ENCODE assay signal across 8 cellular contexts in genomic region chr17:46290906-46291546, GRCh38. TPM values are rescaled to one million over a fixed set of nuclear protein-coding genes. Genes with fewer than 3 reads are reported as not detected.
DNase-seq lines count a peak whose midpoint lies in the region; ATAC-seq lines count a peak whose summit lies in the region.
"Not testable (repeated sequence)": the region's sequence is repeated elsewhere in the genome, so short reads cannot be mapped to it uniquely, and the experiment has no call there.

No MANE protein-coding gene starts in this region.

- not testable (repeated sequence) for H3K79me2 ChIP-seq in Karpas-422 (ENCODE audit: low read length)

- H3K9me2 ChIP-seq in Karpas-422 (replicated peaks; ENCODE audit: insufficient read depth, low read length) = not testable (repeated sequence)

- H3K27me3 Mint-ChIP-seq in T-helper 17 cell; naive thymus-derived CD8-positive, alpha-beta T cell: not testable (repeated sequence)

- not testable (repeated sequence) for H3K27me3 ChIP-seq in Karpas-422 (ENCODE audit: low read length)

- not testable (repeated sequence) for H4K20me1 ChIP-seq in Karpas-422 (ENCODE audit: insufficient read depth, low read depth, low read length)

- peak overlapping the region; percentile 43 for H3K4me3 ChIP-seq in Karpas-422 (ENCODE audit: low read length)

- peak overlapping the region; percentile 60 for H3K4me2 ChIP-seq in Karpas-422 (ENCODE audit: low read depth, low read length, poor library complexity, severe bottlenecking)

- H3K4me1 Mint-ChIP-seq in T-helper 17 cell = not testable (repeated sequence)
- peaks cover 10 to 24% (median 15%) of the 10 kb centered on the region in 4 donors for H3K4me1 Mint-ChIP-seq in naive thymus-derived CD8-positive, alpha-beta T cell

- H3K4me1 ChIP-seq in Karpas-422 (ENCODE audit: low read length) = peaks cover 22% of the 10 kb centered on the region

- DNase-seq in CD1c-positive myeloid dendritic cell (ENCODE audit: extremely low spot score) = peak; percentile 75
- peak; percentile 87 for DNase-seq in Karpas-422
- DNase-seq in T-helper 17 cell = not testable (repeated sequence)
- DNase-seq in naive thymus-derived CD8-positive, alpha-beta T cell = peak in 1 of 10 donors; percentile 35

- H3K9me3 Mint-ChIP-seq in naive thymus-derived CD8-positive, alpha-beta T cell = not testable (repeated sequence)

- H3K36me3 ChIP-seq in Karpas-422 (ENCODE audit: insufficient read depth, low read length) = not testable (repeated sequence)

- peak overlapping the region; percentile 29 for H3K9ac ChIP-seq in Karpas-422 (ENCODE audit: low read length)

- not testable (repeated sequence) for H3K36me3 Mint-ChIP-seq in T-helper 17 cell (ENCODE audit: low read depth); naive thymus-derived CD8-positive, alpha-beta T cell

- peak overlapping the region; percentile 55 for H2AFZ ChIP-seq in Karpas-422 (ENCODE audit: low read length)

- not testable (repeated sequence) for H3K9me3 ChIP-seq in Karpas-422 (ENCODE audit: low read length); T-helper 17 cell (ENCODE audit: control insufficient read depth, low read length, poor library complexity, severe bottlenecking)

- peak; percentile 92 for ATAC-seq in GM18868 (IDR thresholded peaks at IDR 0.05; ENCODE audit: unreplicated experiment)
- peak; percentile 98 for ATAC-seq in GM21529 (IDR thresholded peaks at IDR 0.05; ENCODE audit: unreplicated experiment)
- peak; percentile 61 for ATAC-seq in HG03060 (IDR thresholded peaks at IDR 0.05; ENCODE audit: low read depth, unreplicated experiment)
- peak; percentile 59 for ATAC-seq in T-helper 17 cell
- peak; percentile 61 to 75 for ATAC-seq in naive thymus-derived CD8-positive, alpha-beta T cell

- not testable (repeated sequence) for H3K27ac Mint-ChIP-seq in T-helper 17 cell
- H3K27ac Mint-ChIP-seq in naive thymus-derived CD8-positive, alpha-beta T cell = peak overlapping the region in 7 of 10 donors; percentile 4 to 87 (median 73)

- peak overlapping the region; percentile 85 for H3K27ac ChIP-seq in Karpas-422 (ENCODE audit: low read length)
- peak overlapping the region; percentile 49 for H3K27ac ChIP-seq in cingulate gyrus (ENCODE audit: low read depth, low read length)

- POLR2A ChIA-PET in naive thymus-derived CD8-positive, alpha-beta T cell (lab: Charles Lee) = interaction anchor here (1.1 kb wide), 1 partner anchor 155 kb away, joined by 4 read pairs; no protein-coding TSS in a partner anchor

- not testable (repeated sequence) for H3K4me3 Mint-ChIP-seq in T-helper 17 cell
- peak overlapping the region in 6 of 10 donors; percentile 8 to 59 (median 34) for H3K4me3 Mint-ChIP-seq in naive thymus-derived CD8-positive, alpha-beta T cell

RNA-seq across cellular contexts. Expression of gene LRRC37A, which starts 3.9 kb away (rescaled TPM):
- 1.7 and 4.0 TPM in 2 replicates for total RNA-seq in Karpas-422 (2014; rRNA removed; shearing (Covaris generic); ENCODE audit: low replicate concordance)
- 10 to 100 TPM in 1 of 2 donors, 1 to 10 TPM in 1; 5.5 to 11.4 TPM for total RNA-seq in T-helper 17 cell
- 1 to 10 TPM; 7.5 to 9.7 TPM for total RNA-seq in naive thymus-derived CD8-positive, alpha-beta T cell
- 1 to 10 TPM in 1 of 3 donors, under 1 TPM in 2; 0.27 to 1.7 (median 0.42) TPM for polyA plus RNA-seq in naive thymus-derived CD8-positive, alpha-beta T cell
